Comparison of ENCODE assay signal across 8 cellular contexts in the genomic region with DNA sequence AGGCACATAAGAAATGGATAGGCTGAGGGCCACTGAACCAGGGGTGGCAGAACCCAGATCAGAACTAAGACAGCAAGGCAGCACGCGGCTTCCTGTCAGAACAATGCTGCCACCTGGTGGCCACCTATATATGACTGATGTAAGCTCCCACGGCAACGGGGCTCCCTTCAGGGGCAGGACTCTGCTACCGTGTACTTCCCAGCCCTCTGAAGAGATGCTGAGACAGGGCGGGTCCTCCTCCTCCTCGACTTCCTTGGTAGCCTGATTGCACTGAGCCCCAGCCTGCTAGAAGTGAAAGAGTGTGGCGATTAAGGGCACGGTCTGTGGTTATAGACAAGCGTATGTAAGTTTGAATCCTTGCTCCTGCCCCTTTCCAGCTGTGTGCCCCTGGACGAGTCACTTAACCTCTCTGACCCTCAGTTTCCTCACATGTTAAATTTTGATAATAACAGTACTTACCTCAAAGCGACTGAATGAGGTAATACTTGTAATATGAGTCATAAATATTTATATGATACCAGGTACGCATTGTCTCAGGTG. TPM values are rescaled to one million over a fixed set of nuclear protein-coding genes. Genes with fewer than 3 reads are reported as not detected.
DNase-seq lines count a peak whose midpoint lies in the region; ATAC-seq and TF ChIP-seq lines count a peak whose summit lies in the region.

No MANE protein-coding gene starts in this region.

- H3K27me3 ChIP-seq in SJSA1 (replicated peaks) (no peaks in the 10 kb centered on the region), upper lobe of left lung (no peaks in the 10 kb centered on the region)

- H3K4me1 ChIP-seq in SJSA1 (replicated peaks), result peaks cover 15% of the 10 kb centered on the region
- peaks cover 0 to 12% (median 5%) of the 10 kb centered on the region in 4 donors for H3K4me1 ChIP-seq in upper lobe of left lung

- DNase-seq in GM12864 (ENCODE audit: low read depth), result peak; percentile 77
- DNase-seq in HFF-Myc (ENCODE audit: extremely low read depth, low read depth), result peak; percentile 76
- DNase-seq in MV-4-11 (lab: John Stamatoyannopoulos, UW), result peak; percentile 78
- peak; percentile 78 to 95 for DNase-seq in SJSA1 (ENCODE audit: low read depth in 1 of 2, low spot score in 2 of 2)
- DNase-seq in activated gamma-delta T cell treated with anti-CD3 and anti-CD28 coated beads, Interleukin-2, amount 50 U/mL, for 16 hours (ENCODE audit: low read depth), result peak; percentile 89
- peak; percentile 87 for DNase-seq in globus pallidus (ENCODE audit: low spot score)
- peak; percentile 87 for DNase-seq in pons (ENCODE audit: low spot score)
- DNase-seq in upper lobe of left lung, result peak in 1 of 2 donors; percentile 96

- TF ChIP-seq POLR2A in upper lobe of left lung (IDR thresholded peaks at IDR 0.05), result no peak

- H3K9me3 ChIP-seq in SJSA1 (replicated peaks), result no peaks in the 10 kb centered on the region
- no peaks in the 10 kb centered on the region for H3K9me3 ChIP-seq in upper lobe of left lung

- H3K4me3 ChIP-seq in GM12864 (ENCODE audit: low read depth, low read length) (no peak overlapping the region), HFF-Myc (replicated peaks; ENCODE audit: low read depth, low read length) (no peak overlapping the region), SJSA1 (no peak overlapping the region), upper lobe of left lung (no peak overlapping the region)

- H3K36me3 ChIP-seq in SJSA1, result peaks cover 2% of the 10 kb centered on the region; the same call in 1 of the 2 replicates
- peaks cover 0 to 2% (median 0%) of the 10 kb centered on the region in 4 donors for H3K36me3 ChIP-seq in upper lobe of left lung

- H3K27ac ChIP-seq in SJSA1 (no peak overlapping the region), upper lobe of left lung (no peak overlapping the region)

- WGBS in upper lobe of left lung, 2 donors, result 18 to 22% methylated on average over 13 of the region's 13 CpGs

- TF ChIP-seq CTCF in GM12864 (IDR thresholded peaks at IDR 0.05; ENCODE audit: low read depth, low read length, missing control alignments), result peak; percentile 85
- peak; percentile 77 for TF ChIP-seq CTCF in HFF-Myc (IDR thresholded peaks at IDR 0.05; ENCODE audit: low read depth, low read length, missing control alignments)
- TF ChIP-seq CTCF in upper lobe of left lung (IDR thresholded peaks at IDR 0.05), result peak; percentile 63 to 91 (median 88)

- peak; percentile 93 to 95 for ATAC-seq in upper lobe of left lung (ENCODE audit: low FRiP score in 2 of 2)

- no peak for TF ChIP-seq EP300 in upper lobe of left lung (IDR thresholded peaks at IDR 0.05)

RNA-seq across cellular contexts. Expression of gene RPS14, which starts 13.3 kb away (rescaled TPM):
- 2,445 and 3,427 TPM in 2 replicates for total RNA-seq in SJSA1 (2014; rRNA removed; shearing (Covaris generic))
- total RNA-seq in upper lobe of left lung, result 1,000 to 10,000 TPM in 5 of 6 donors, 100 to 1,000 TPM in 1; 806 to 1,982 (median 1,727) TPM

RNA-seq across cellular contexts. Expression of gene CD74, which starts 23.5 kb away (rescaled TPM):
- total RNA-seq in SJSA1 (2014; rRNA removed; shearing (Covaris generic)), result not detected in 2 replicates
- total RNA-seq in upper lobe of left lung, result 1,000 to 10,000 TPM in 5 of 6 donors, 100 to 1,000 TPM in 1; 957 to 4,783 (median 3,180) TPM

Comparison
In these comparisons a context has a peak if more than half of its experiments do, and no peak if none do; other contexts are left out.
1. RNA of gene CD74, which starts 23.5 kb away (total RNA-seq): 957 to 4,783 TPM in upper lobe of left lung; not detected in SJSA1; every median in the first group is over 100 times any median in the second.
2. Peak in every context shown above with its lines, with median percentiles within 50 percentile points of each other: CTCF ChIP-seq.